1 cellular context compared by ENCODE assay signal in the genomic region with DNA sequence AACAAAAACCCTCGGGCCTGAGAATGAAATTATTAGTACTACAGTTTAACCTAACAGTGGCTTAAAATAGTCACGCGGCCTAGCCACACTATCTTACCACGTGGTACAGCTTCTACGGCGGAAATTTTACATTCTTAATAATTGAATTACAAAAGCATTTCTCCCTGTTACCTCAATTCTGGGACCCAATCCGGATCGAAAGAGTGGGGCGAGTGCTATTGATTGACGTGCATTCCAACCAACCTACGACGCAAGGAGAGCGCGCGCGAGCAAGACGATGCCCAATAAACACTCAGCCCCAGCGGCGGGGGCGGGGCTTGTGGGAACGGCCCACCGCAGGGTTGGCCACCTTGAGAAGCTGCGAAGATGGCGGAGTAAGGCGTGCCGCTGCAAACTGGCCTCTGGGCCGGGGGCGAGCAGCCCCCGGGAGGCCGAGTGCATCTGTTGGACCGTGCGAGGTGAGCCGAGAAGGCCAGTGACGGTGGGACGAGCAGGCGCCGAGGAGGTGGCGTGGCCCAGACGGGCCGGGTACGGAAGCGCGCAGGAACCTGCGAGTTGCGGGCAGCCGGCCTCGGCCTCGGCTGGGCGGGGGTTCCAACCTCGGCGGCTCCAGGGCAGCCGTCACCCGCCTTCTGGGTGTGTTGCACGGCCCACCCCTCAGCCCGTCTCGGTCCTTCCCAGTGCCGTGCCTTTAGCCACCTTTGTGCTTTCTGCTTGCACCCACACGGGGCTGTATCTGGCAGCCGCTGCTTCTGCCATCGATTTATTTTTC.
A peak's percentile ranks its signal among the peaks of the same experiment; 100 is the strongest.
TF ChIP-seq lines count a peak whose summit lies in the region.

No MANE protein-coding gene starts in this region.

TF ChIP-seq in liver, 16 proteins besides CTCF, POLR2A, EP300 and RAD21 (continued from another document):
- TF ChIP-seq, protein P1, sequence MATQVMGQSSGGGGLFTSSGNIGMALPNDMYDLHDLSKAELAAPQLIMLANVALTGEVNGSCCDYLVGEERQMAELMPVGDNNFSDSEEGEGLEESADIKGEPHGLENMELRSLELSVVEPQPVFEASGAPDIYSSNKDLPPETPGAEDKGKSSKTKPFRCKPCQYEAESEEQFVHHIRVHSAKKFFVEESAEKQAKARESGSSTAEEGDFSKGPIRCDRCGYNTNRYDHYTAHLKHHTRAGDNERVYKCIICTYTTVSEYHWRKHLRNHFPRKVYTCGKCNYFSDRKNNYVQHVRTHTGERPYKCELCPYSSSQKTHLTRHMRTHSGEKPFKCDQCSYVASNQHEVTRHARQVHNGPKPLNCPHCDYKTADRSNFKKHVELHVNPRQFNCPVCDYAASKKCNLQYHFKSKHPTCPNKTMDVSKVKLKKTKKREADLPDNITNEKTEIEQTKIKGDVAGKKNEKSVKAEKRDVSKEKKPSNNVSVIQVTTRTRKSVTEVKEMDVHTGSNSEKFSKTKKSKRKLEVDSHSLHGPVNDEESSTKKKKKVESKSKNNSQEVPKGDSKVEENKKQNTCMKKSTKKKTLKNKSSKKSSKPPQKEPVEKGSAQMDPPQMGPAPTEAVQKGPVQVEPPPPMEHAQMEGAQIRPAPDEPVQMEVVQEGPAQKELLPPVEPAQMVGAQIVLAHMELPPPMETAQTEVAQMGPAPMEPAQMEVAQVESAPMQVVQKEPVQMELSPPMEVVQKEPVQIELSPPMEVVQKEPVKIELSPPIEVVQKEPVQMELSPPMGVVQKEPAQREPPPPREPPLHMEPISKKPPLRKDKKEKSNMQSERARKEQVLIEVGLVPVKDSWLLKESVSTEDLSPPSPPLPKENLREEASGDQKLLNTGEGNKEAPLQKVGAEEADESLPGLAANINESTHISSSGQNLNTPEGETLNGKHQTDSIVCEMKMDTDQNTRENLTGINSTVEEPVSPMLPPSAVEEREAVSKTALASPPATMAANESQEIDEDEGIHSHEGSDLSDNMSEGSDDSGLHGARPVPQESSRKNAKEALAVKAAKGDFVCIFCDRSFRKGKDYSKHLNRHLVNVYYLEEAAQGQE (IDR thresholded peaks at IDR 0.05), result peak; percentile 58
- TF ChIP-seq GABPA (IDR thresholded peaks at IDR 0.05 in 1 of 2, conservative IDR thresholded peaks at IDR 0.05 in 1 of 2), result peak in 1 of 2 donors; percentile 36
- TF ChIP-seq NR2F2 (IDR thresholded peaks at IDR 0.05), result no peak
- no peak for TF ChIP-seq FOXA2 (IDR thresholded peaks at IDR 0.05)
- peak; percentile 98 for TF ChIP-seq SP1 (IDR thresholded peaks at IDR 0.05)
- peak; percentile 97 for TF ChIP-seq YY1 (IDR thresholded peaks at IDR 0.05)
TF ChIP-seq in liver: peak in this region for 10.
